In genomic region chr22:35486116-35486631, GRCh38 we compare ENCODE assay signal across 28 cellular contexts.
"Had no signal": no experiment of that assay in that cellular context is flagged by ENCODE, and none has a peak within 500 bp of the region (broad histone marks: within the 10 kb centered on the region; RNA-seq: fewer than 3 reads in every experiment).

No MANE protein-coding gene starts in this region.

- H3K4me2 ChIP-seq: hepatocyte had no signal

- H3K36me3 ChIP-seq: heart right ventricle, left ventricle myocardium inferior, neutrophil, ovary, prostate gland, sigmoid colon, transverse colon, upper lobe of left lung, vagina had no signal

- DNase-seq: heart right ventricle; islet precursor cell; left ventricle myocardium inferior; midbrain; mucosa of descending colon; naive thymus-derived CD4-positive, alpha-beta T cell; occipital lobe; ovary; retina; right cardiac atrium; sigmoid colon; small intestine; stimulated activated CD4-positive, alpha-beta T cell treated with anti-CD3 and anti-CD28 coated beads, Interleukin-1b, Interleukin-23, amount 100 ng/mL, for 48 hours; stimulated activated CD4-positive, alpha-beta T cell treated with anti-CD3 and anti-CD28 coated beads, Interleukin-2, amount 100 ng/mL, for 48 hours; stimulated activated CD4-positive, alpha-beta T cell treated with anti-CD3 and anti-CD28 coated beads, Interleukin-4, amount 100 ng/mL, for 4 hours; stimulated activated CD8-positive, alpha-beta memory T cell treated with anti-CD3 and anti-CD28 coated beads, Interleukin-4, amount 100 ng/mL, for 48 hours; stimulated activated naive CD4-positive, alpha-beta T cell treated with Interleukin-2 at 50 U/mL for 16 hours; stimulated activated naive CD8-positive, alpha-beta T cell treated with anti-CD3 and anti-CD28 coated beads, Interleukin-15, amount 100 ng/mL, for 72 hours; substantia nigra; transverse colon; upper lobe of left lung had no signal

- H3K4me1 ChIP-seq: prostate gland had no signal

- H3K27ac Mint-ChIP-seq: natural killer cell treated with Interleukin-12 subunit alpha and Interleukin-12 subunit beta and Interleukin-15 and Interleukin-18, amount 100 ng/mL, for 72 hours; stimulated activated memory B cell treated with anti-CD40 and anti-IgM and Interleukin-4, amounts not matched to agents 10 μg/mL and 1 μg/mL and 100 μg/mL, for 72 hours had no signal

- H3K4me3 Mint-ChIP-seq: naive thymus-derived CD4-positive, alpha-beta T cell; natural killer cell treated with Interleukin-12 subunit alpha and Interleukin-12 subunit beta and Interleukin-15 and Interleukin-18, amount 100 ng/mL, for 72 hours; stimulated activated memory B cell treated with anti-CD40 and anti-IgM and Interleukin-4, amounts not matched to agents 10 μg/mL and 1 μg/mL and 100 μg/mL, for 72 hours; stimulated activated naive CD8-positive, alpha-beta T cell treated with anti-CD3 and anti-CD28 coated beads, Interleukin-15, amount 100 ng/mL, for 72 hours had no signal

- H3K4me3 ChIP-seq: heart right ventricle, hepatocyte, left ventricle myocardium inferior, lung, mucosa of descending colon, ovary, prostate gland, sigmoid colon, transverse colon, upper lobe of left lung, vagina had no signal

- H3K27ac ChIP-seq: heart right ventricle, hepatocyte, left ventricle myocardium inferior, neutrophil, ovary, prostate gland, sigmoid colon, transverse colon, upper lobe of left lung, vagina had no signal

- H3K79me2 ChIP-seq: hepatocyte had no signal

- ATAC-seq: heart right ventricle; mucosa of descending colon; naive thymus-derived CD4-positive, alpha-beta T cell; natural killer cell treated with Interleukin-12 subunit alpha and Interleukin-12 subunit beta and Interleukin-15 and Interleukin-18, amount 100 ng/mL, for 72 hours; right cardiac atrium; stimulated activated memory B cell treated with anti-CD40 and anti-IgM and Interleukin-4, amounts not matched to agents 10 μg/mL and 1 μg/mL and 100 μg/mL, for 72 hours; stimulated activated naive CD8-positive, alpha-beta T cell treated with anti-CD3 and anti-CD28 coated beads, Interleukin-15, amount 100 ng/mL, for 72 hours had no signal

- H3K36me3 Mint-ChIP-seq: natural killer cell treated with Interleukin-12 subunit alpha and Interleukin-12 subunit beta and Interleukin-15 and Interleukin-18, amount 100 ng/mL, for 72 hours had no signal

- H3K27me3 ChIP-seq: hepatocyte, ovary, sigmoid colon, transverse colon, upper lobe of left lung, vagina had no signal

- H2AFZ ChIP-seq: hepatocyte had no signal

- H3K9me3 ChIP-seq: left ventricle myocardium inferior, mucosa of descending colon, neutrophil, ovary, prostate gland, sigmoid colon, transverse colon, upper lobe of left lung, vagina had no signal

- H3K9me3 Mint-ChIP-seq: natural killer cell treated with Interleukin-12 subunit alpha and Interleukin-12 subunit beta and Interleukin-15 and Interleukin-18, amount 100 ng/mL, for 72 hours; stimulated activated memory B cell treated with anti-CD40 and anti-IgM and Interleukin-4, amounts not matched to agents 10 μg/mL and 1 μg/mL and 100 μg/mL, for 72 hours; stimulated activated naive CD8-positive, alpha-beta T cell treated with anti-CD3 and anti-CD28 coated beads, Interleukin-15, amount 100 ng/mL, for 72 hours had no signal
